2 cellular contexts compared by ENCODE assay signal in the genomic region with DNA sequence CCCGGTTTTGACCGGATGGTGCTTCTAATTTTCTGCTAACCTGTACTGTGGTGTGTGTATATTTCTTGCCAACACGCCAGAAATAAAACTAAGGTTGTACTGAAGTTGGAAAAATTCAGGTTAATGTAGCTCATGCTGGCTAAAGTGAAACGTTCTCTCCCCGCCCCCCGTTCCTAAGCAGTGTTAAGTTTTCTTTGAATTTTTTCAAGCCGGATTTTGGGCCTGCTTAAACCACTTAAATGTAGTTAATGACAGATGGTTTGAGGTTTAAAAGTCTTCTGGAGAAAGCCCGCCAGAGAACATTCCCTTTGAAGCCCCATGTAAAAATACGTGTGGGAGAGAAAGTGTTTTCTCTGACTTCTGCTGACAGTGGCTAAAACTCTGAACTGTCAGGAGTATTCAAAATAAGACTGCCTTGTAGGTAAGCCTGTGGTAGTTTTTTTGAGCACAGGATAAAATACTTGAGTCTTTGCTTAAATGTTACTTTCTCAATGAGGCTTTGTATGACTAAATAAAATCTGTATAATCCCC.
TF ChIP-seq lines count a peak whose summit lies in the region.

No MANE protein-coding gene starts in this region.

TF ChIP-seq in SK-N-SH, 30 proteins besides CTCF, POLR2A, EP300 and RAD21 (continued from another document):
- no peak for TF ChIP-seq MXI1 (IDR thresholded peaks at IDR 0.05; ENCODE audit: low read depth, low read length)
- TF ChIP-seq RCOR1 (IDR thresholded peaks at IDR 0.05; ENCODE audit: low read length), result no peak
- TF ChIP-seq MEF2A (IDR thresholded peaks at IDR 0.05; ENCODE audit: borderline replicate concordance, low read depth), result no peak
- TF ChIP-seq SMC3 (IDR thresholded peaks at IDR 0.05; ENCODE audit: low read depth, low read length), result no peak
- no peak for TF ChIP-seq FOXJ3 (CRISPR knock-in tag; IDR thresholded peaks at IDR 0.05)
- TF ChIP-seq TAF1 (IDR thresholded peaks at IDR 0.05; ENCODE audit: borderline replicate concordance, low read depth, low read length), result no peak
- TF ChIP-seq YY1 (IDR thresholded peaks at IDR 0.05; ENCODE audit: low read depth), result no peak
- TF ChIP-seq, protein P1, sequence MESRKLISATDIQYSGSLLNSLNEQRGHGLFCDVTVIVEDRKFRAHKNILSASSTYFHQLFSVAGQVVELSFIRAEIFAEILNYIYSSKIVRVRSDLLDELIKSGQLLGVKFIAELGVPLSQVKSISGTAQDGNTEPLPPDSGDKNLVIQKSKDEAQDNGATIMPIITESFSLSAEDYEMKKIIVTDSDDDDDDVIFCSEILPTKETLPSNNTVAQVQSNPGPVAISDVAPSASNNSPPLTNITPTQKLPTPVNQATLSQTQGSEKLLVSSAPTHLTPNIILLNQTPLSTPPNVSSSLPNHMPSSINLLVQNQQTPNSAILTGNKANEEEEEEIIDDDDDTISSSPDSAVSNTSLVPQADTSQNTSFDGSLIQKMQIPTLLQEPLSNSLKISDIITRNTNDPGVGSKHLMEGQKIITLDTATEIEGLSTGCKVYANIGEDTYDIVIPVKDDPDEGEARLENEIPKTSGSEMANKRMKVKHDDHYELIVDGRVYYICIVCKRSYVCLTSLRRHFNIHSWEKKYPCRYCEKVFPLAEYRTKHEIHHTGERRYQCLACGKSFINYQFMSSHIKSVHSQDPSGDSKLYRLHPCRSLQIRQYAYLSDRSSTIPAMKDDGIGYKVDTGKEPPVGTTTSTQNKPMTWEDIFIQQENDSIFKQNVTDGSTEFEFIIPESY (IDR thresholded peaks at IDR 0.05; ENCODE audit: borderline replicate concordance, low read depth), result no peak

TF ChIP-seq in SK-N-SH treated with all-trans-retinoic acid at 6 μM for 48 hours, 23 proteins besides CTCF, POLR2A, EP300 and RAD21 (continued from another document):
- TF ChIP-seq, protein P2, sequence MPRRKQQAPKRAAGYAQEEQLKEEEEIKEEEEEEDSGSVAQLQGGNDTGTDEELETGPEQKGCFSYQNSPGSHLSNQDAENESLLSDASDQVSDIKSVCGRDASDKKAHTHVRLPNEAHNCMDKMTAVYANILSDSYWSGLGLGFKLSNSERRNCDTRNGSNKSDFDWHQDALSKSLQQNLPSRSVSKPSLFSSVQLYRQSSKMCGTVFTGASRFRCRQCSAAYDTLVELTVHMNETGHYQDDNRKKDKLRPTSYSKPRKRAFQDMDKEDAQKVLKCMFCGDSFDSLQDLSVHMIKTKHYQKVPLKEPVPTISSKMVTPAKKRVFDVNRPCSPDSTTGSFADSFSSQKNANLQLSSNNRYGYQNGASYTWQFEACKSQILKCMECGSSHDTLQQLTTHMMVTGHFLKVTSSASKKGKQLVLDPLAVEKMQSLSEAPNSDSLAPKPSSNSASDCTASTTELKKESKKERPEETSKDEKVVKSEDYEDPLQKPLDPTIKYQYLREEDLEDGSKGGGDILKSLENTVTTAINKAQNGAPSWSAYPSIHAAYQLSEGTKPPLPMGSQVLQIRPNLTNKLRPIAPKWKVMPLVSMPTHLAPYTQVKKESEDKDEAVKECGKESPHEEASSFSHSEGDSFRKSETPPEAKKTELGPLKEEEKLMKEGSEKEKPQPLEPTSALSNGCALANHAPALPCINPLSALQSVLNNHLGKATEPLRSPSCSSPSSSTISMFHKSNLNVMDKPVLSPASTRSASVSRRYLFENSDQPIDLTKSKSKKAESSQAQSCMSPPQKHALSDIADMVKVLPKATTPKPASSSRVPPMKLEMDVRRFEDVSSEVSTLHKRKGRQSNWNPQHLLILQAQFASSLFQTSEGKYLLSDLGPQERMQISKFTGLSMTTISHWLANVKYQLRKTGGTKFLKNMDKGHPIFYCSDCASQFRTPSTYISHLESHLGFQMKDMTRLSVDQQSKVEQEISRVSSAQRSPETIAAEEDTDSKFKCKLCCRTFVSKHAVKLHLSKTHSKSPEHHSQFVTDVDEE (CRISPR knock-in tag; IDR thresholded peaks at IDR 0.05), result no peak
- TF ChIP-seq, protein P3, sequence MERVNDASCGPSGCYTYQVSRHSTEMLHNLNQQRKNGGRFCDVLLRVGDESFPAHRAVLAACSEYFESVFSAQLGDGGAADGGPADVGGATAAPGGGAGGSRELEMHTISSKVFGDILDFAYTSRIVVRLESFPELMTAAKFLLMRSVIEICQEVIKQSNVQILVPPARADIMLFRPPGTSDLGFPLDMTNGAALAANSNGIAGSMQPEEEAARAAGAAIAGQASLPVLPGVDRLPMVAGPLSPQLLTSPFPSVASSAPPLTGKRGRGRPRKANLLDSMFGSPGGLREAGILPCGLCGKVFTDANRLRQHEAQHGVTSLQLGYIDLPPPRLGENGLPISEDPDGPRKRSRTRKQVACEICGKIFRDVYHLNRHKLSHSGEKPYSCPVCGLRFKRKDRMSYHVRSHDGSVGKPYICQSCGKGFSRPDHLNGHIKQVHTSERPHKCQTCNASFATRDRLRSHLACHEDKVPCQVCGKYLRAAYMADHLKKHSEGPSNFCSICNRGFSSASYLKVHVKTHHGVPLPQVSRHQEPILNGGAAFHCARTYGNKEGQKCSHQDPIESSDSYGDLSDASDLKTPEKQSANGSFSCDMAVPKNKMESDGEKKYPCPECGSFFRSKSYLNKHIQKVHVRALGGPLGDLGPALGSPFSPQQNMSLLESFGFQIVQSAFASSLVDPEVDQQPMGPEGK (CRISPR knock-in tag; IDR thresholded peaks at IDR 0.05; ENCODE audit: borderline replicate concordance), result no peak
- TF ChIP-seq TCF4 (CRISPR knock-in tag; IDR thresholded peaks at IDR 0.05; ENCODE audit: borderline replicate concordance), result no peak
- no peak for TF ChIP-seq ZFP3 (CRISPR knock-in tag; IDR thresholded peaks at IDR 0.05)
- TF ChIP-seq ZC3H10 (CRISPR knock-in tag; IDR thresholded peaks at IDR 0.05), result no peak
- TF ChIP-seq, protein P4, sequence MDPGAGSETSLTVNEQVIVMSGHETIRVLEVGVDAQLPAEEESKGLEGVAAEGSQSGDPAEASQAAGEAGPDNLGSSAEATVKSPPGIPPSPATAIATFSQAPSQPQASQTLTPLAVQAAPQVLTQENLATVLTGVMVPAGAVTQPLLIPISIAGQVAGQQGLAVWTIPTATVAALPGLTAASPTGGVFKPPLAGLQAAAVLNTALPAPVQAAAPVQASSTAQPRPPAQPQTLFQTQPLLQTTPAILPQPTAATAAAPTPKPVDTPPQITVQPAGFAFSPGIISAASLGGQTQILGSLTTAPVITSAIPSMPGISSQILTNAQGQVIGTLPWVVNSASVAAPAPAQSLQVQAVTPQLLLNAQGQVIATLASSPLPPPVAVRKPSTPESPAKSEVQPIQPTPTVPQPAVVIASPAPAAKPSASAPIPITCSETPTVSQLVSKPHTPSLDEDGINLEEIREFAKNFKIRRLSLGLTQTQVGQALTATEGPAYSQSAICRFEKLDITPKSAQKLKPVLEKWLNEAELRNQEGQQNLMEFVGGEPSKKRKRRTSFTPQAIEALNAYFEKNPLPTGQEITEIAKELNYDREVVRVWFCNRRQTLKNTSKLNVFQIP (CRISPR knock-in tag; IDR thresholded peaks at IDR 0.05; ENCODE audit: borderline replicate concordance, low read depth), result no peak
- no peak for TF ChIP-seq BACH2 (CRISPR knock-in tag; IDR thresholded peaks at IDR 0.05; ENCODE audit: borderline replicate concordance)
